Comparison of ENCODE assay signal across 21 cellular contexts in the genomic region with DNA sequence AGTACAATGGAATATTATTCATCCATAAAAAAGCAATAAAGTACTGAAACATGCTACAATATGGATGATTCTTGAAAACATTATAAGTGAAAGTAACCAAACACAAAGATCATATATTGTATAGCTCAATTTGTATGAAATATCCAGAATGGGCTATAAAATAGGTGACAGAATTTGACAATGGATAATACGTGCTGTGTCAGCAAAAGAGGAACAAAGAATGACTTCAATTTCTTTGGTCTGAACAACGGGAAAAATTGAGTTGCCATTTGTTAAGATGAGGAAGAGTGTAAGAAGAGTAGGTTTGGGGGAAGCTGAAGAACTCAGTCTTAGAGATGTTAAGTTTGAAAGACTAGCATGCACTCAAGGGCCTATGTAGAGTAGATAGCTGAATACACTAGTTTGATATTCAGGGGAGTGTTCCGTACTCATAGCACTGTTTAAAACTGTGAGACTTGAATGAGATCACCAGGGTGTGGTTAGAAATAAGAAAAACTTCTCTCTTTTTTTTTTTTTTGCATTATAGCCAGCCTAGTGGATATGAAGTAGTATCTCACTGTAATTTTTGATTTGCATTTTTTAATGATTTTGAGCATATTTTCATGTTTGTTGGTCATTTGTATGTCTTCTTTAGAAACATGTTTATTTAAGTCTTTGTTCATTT.
"Had no signal": no experiment of that assay in that cellular context is flagged by ENCODE, and none has a peak within 500 bp of the region (broad histone marks: within the 10 kb centered on the region; RNA-seq: fewer than 3 reads in every experiment).

No MANE protein-coding gene starts in this region.

- H3K4me2 ChIP-seq: neural progenitor cell, smooth muscle cell had no signal

- H3K36me3 Mint-ChIP-seq: natural killer cell treated with Interleukin-12 subunit alpha and Interleukin-12 subunit beta and Interleukin-15 and Interleukin-18, amount 100 ng/mL, for 72 hours; neural progenitor cell; stimulated activated naive B cell treated with anti-CD40 and anti-IgM and Interleukin-4, amounts not matched to agents 10 μg/mL and 1 μg/mL and 100 μg/mL, for 72 hours had no signal

- H3K9me3 Mint-ChIP-seq: natural killer cell treated with Interleukin-12 subunit alpha and Interleukin-12 subunit beta and Interleukin-15 and Interleukin-18, amount 100 ng/mL, for 72 hours had no signal

- H3K9me3 ChIP-seq: left ventricle myocardium inferior, lower lobe of right lung, ovary, stomach had no signal

- H3K4me1 Mint-ChIP-seq: endodermal cell; neural progenitor cell; stimulated activated naive B cell treated with anti-CD40 and anti-IgM and Interleukin-4, amounts not matched to agents 10 μg/mL and 1 μg/mL and 100 μg/mL, for 72 hours had no signal

- FAIRE-seq: endothelial cell of umbilical vein had no signal

- H3K27ac ChIP-seq: coronary artery, left ventricle myocardium inferior, lower lobe of right lung, neural progenitor cell, ovary, right atrium auricular region, stomach had no signal

- H3K27me3 Mint-ChIP-seq: natural killer cell treated with Interleukin-12 subunit alpha and Interleukin-12 subunit beta and Interleukin-15 and Interleukin-18, amount 100 ng/mL, for 72 hours; stimulated activated naive B cell treated with anti-CD40 and anti-IgM and Interleukin-4, amounts not matched to agents 10 μg/mL and 1 μg/mL and 100 μg/mL, for 72 hours had no signal

- H3K27me3 ChIP-seq: neural progenitor cell, ovary, right atrium auricular region, stomach had no signal

- ATAC-seq: left cardiac atrium; lower lobe of right lung; natural killer cell treated with Interleukin-12 subunit alpha and Interleukin-12 subunit beta and Interleukin-15 and Interleukin-18, amount 100 ng/mL, for 72 hours; stimulated activated naive B cell treated with anti-CD40 and anti-IgM and Interleukin-4, amounts not matched to agents 10 μg/mL and 1 μg/mL and 100 μg/mL, for 72 hours had no signal

- H3K4me1 ChIP-seq: left ventricle myocardium inferior, lower lobe of right lung, neural progenitor cell, right atrium auricular region, stomach had no signal

- H3K4me3 ChIP-seq: coronary artery, left ventricle myocardium inferior, lower lobe of right lung, neural progenitor cell, ovary, right atrium auricular region, smooth muscle cell, stomach had no signal

- H3K4me3 Mint-ChIP-seq: endodermal cell; natural killer cell treated with Interleukin-12 subunit alpha and Interleukin-12 subunit beta and Interleukin-15 and Interleukin-18, amount 100 ng/mL, for 72 hours; neural progenitor cell; stimulated activated naive B cell treated with anti-CD40 and anti-IgM and Interleukin-4, amounts not matched to agents 10 μg/mL and 1 μg/mL and 100 μg/mL, for 72 hours had no signal

- DNase-seq: effector CD4-positive, alpha-beta T cell; endodermal cell; foreskin fibroblast; kidney; left cardiac atrium; left ventricle myocardium inferior; lower lobe of right lung; mesenchymal stem cell; midbrain; nucleus accumbens; ovary; stimulated activated CD4-positive, alpha-beta T cell treated with anti-CD3 and anti-CD28 coated beads, Interleukin-4, amount 100 ng/mL, for 1 hour; stimulated activated naive B cell treated with anti-CD40 and anti-IgM and Interleukin-4, amounts not matched to agents 10 μg/mL and 1 μg/mL and 100 μg/mL, for 72 hours; stomach; trophoblast cell had no signal

- H3K36me3 ChIP-seq: left ventricle myocardium inferior, lower lobe of right lung, neural progenitor cell, ovary, right atrium auricular region, stomach had no signal

- H3K27ac Mint-ChIP-seq: endodermal cell; natural killer cell treated with Interleukin-12 subunit alpha and Interleukin-12 subunit beta and Interleukin-15 and Interleukin-18, amount 100 ng/mL, for 72 hours; neural progenitor cell; stimulated activated naive B cell treated with anti-CD40 and anti-IgM and Interleukin-4, amounts not matched to agents 10 μg/mL and 1 μg/mL and 100 μg/mL, for 72 hours had no signal
